In genomic region chr1:228139931-228140723, GRCh38 we compare ENCODE assay signal across 1 cellular context.
A peak's percentile ranks its signal among the peaks of the same experiment; 100 is the strongest.
TF ChIP-seq lines count a peak whose summit lies in the region.

GUK1 (plus strand) TSS chr1:228140279; CDS start chr1:228140303, 24 bp downstream.

TF ChIP-seq in HCT116, 20 proteins besides CTCF, POLR2A, EP300 and RAD21 (continued from another document):
- TF ChIP-seq EGR1 (IDR thresholded peaks at IDR 0.05; ENCODE audit: low read depth), result peak; percentile 93
- peak; percentile 99 for TF ChIP-seq TCF7L2 (IDR thresholded peaks at IDR 0.05; ENCODE audit: borderline replicate concordance, extremely low read depth, insufficient read depth, insufficient read length)
- peak; percentile 79; the same call in 1 of the 2 replicates for TF ChIP-seq MAX (IDR thresholded peaks at IDR 0.05)
- no peak for TF ChIP-seq ELF1 (IDR thresholded peaks at IDR 0.05; ENCODE audit: borderline replicate concordance, low read depth)
